9 cellular contexts compared by ENCODE assay signal in genomic region chr12:70920251-70920851, GRCh38. TPM values are rescaled to one million over a fixed set of nuclear protein-coding genes. Genes with fewer than 3 reads are reported as not detected.
A peak's percentile ranks its signal among the peaks of the same experiment; 100 is the strongest.
DNase-seq lines count a peak whose midpoint lies in the region; ATAC-seq lines count a peak whose summit lies in the region.
"Had no signal": no experiment of that assay in that cellular context is flagged by ENCODE, and none has a peak within 500 bp of the region (broad histone marks: within the 10 kb centered on the region; RNA-seq: fewer than 3 reads in every experiment).

A gene with protein sequence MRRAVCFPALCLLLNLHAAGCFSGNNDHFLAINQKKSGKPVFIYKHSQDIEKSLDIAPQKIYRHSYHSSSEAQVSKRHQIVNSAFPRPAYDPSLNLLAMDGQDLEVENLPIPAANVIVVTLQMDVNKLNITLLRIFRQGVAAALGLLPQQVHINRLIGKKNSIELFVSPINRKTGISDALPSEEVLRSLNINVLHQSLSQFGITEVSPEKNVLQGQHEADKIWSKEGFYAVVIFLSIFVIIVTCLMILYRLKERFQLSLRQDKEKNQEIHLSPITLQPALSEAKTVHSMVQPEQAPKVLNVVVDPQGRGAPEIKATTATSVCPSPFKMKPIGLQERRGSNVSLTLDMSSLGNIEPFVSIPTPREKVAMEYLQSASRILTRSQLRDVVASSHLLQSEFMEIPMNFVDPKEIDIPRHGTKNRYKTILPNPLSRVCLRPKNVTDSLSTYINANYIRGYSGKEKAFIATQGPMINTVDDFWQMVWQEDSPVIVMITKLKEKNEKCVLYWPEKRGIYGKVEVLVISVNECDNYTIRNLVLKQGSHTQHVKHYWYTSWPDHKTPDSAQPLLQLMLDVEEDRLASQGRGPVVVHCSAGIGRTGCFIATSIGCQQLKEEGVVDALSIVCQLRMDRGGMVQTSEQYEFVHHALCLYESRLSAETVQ (minus strand): TSS chr12:70920738. CDS start chr12:70920390, 348 bp downstream.

- no peaks in the 10 kb centered on the region for H3K4me1 ChIP-seq in effector memory CD4-positive, alpha-beta T cell (ENCODE audit: control insufficient read depth, insufficient read depth, low read length, poor library complexity, severe bottlenecking)

- H3K27me3 ChIP-seq in effector memory CD4-positive, alpha-beta T cell (replicated peaks; ENCODE audit: control insufficient read depth, insufficient read depth, low read length, poor library complexity, severe bottlenecking): no peaks in the 10 kb centered on the region

- H3K36me3 ChIP-seq in effector memory CD4-positive, alpha-beta T cell (ENCODE audit: control insufficient read depth, insufficient read depth, low read length): no peaks in the 10 kb centered on the region

- DNase-seq in Caki2 (ENCODE audit: low read depth) (no peak), NCI-H345 treated with DMSO at 0.1 percent for 48 hours (lab: John Stamatoyannopoulos, UW; ENCODE audit: unreplicated experiment) (peak; percentile 55), ecto neural progenitor cell (ENCODE audit: low spot score) (peak; percentile 83), nucleus accumbens (lab: John Stamatoyannopoulos, UW) (peak in 34 of 56 donors; percentile 1 to 66 (median 28)), sciatic nerve (ENCODE audit: low spot score) (no peak), ACHN (no peak)
- no peak for DNase-seq in activated effector memory CD4-positive, alpha-beta T cell treated with Interleukin-2 at 50 U/mL for 16 hours
- DNase-seq in effector memory CD4-positive, alpha-beta T cell: no peak
- DNase-seq: CD4-positive, CD25-positive, alpha-beta regulatory T cell had no signal

- H3K27ac ChIP-seq in effector memory CD4-positive, alpha-beta T cell (ENCODE audit: insufficient read depth, low read length, poor library complexity, severe bottlenecking): no peak within 1 kb of the TSS

- no peak for ATAC-seq in sciatic nerve

- H3K4me3 ChIP-seq in effector memory CD4-positive, alpha-beta T cell (ENCODE audit: insufficient read depth, low read depth, low read length, poor library complexity, severe bottlenecking): no peak within 1 kb of the TSS

- intact Hi-C loops in sciatic nerve (cut with DNase I): no loop called here

- no peaks in the 10 kb centered on the region for H3K9me3 ChIP-seq in effector memory CD4-positive, alpha-beta T cell (ENCODE audit: control insufficient read depth, low read length)

- in situ Hi-C loops in Caki2 (cut with HindIII; ENCODE audit: low pct_unique_long_range_greater_than_20kb, low sequenced_read_pairs) (no loop called here), ACHN (cut with HindIII; ENCODE audit: low pct_ligation_motif_present, low pct_unique_long_range_greater_than_20kb, low sequenced_read_pairs) (no loop called here)

RNA-seq across cellular contexts. Expression of the gene that starts here (rescaled TPM):
- total RNA-seq in Caki2 (2014; rRNA removed; shearing (Covaris generic); ENCODE audit: low replicate concordance): 22.3 and 31.0 TPM in 2 replicates
- total RNA-seq in sciatic nerve: 0.31 TPM
- total RNA-seq: CD4-positive, CD25-positive, alpha-beta regulatory T cell had no signal

Comparison
In these comparisons a context has a peak if more than half of its experiments do, and no peak if none do; other contexts are left out.
1. RNA of the gene that starts here (total RNA-seq): 22.3 to 31.0 TPM in Caki2; 0.31 TPM in sciatic nerve (single experiment); every median in the first group is over 10 times any median in the second.
2. DNase-seq: peak in NCI-H345 treated with DMSO at 0.1 percent for 48 hours (single experiment), ecto neural progenitor cell (single experiment) and nucleus accumbens (34 of 56); none in Caki2 (single experiment), sciatic nerve (single experiment), activated effector memory CD4-positive, alpha-beta T cell treated with Interleukin-2 at 50 U/mL for 16 hours (single experiment), ACHN (single experiment) and effector memory CD4-positive, alpha-beta T cell (0 of 3).